ENCODE assay signal across 19 cellular contexts in the genomic region with DNA sequence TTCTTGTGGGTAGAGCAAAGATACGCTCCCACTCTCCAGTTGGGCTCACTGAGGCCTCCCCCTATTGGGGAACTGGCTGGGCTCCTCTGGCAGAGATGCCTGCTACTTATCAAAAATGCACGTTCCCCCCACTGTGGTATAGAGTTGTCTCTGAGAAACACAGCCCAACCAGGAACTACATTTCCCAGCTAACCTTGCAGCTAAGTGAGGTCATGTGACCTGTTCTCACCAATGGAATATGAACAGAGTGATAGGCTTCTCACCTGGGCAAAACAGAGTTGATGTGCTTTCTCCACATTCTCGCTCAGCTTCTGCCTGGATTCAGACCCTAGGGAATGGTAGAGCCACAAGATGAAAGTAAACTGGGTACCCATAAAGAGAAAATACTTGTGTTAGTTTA. TPM values are rescaled to one million over a fixed set of nuclear protein-coding genes. Genes with fewer than 3 reads are reported as not detected.
DNase-seq lines count a peak whose midpoint lies in the region; ATAC-seq, FAIRE-seq and TF ChIP-seq lines count a peak whose summit lies in the region.
"Had no signal": no experiment of that assay in that cellular context is flagged by ENCODE, and none has a peak within 500 bp of the region (broad histone marks: within the 10 kb centered on the region; RNA-seq: fewer than 3 reads in every experiment).

No MANE protein-coding gene starts in this region.

- no peaks in the 10 kb centered on the region for H3K4me1 ChIP-seq in OCI-LY7 (ENCODE audit: insufficient read depth, low read length, poor library complexity, severe bottlenecking)

- CTCF ChIA-PET in HEK293T (lab: Yijun Ruan, JAX) (no interaction called here), OCI-LY7 (lab: Charles Lee; ENCODE audit: unreplicated experiment) (no interaction called here)

- intact Hi-C loops in OCI-LY7 (cut with micrococcal nuclease; ENCODE audit: unreplicated experiment): no loop called here

- H3K36me3 ChIP-seq in OCI-LY7 (ENCODE audit: insufficient read depth, low read length): no peaks in the 10 kb centered on the region

- H3K9me3 ChIP-seq in OCI-LY7 (ENCODE audit: low read length): no peaks in the 10 kb centered on the region

- POLR2A ChIA-PET in HEK293T (lab: Yijun Ruan, JAX) (no interaction called here), OCI-LY7 (lab: Charles Lee) (no interaction called here)

- no peak for ATAC-seq in GM19397 (IDR thresholded peaks at IDR 0.05; ENCODE audit: unreplicated experiment)
- ATAC-seq: Right ventricle myocardium inferior had no signal

- peak; percentile 41 for FAIRE-seq in islet of Langerhans (lab: Jason Lieb, UNC)

- H3K9me2 ChIP-seq in OCI-LY7 (ENCODE audit: insufficient read depth, low read length): no peaks in the 10 kb centered on the region

- no peaks in the 10 kb centered on the region for H3K79me2 ChIP-seq in OCI-LY7 (ENCODE audit: insufficient read depth, low read depth, low read length)

- H2AFZ ChIP-seq in OCI-LY7 (ENCODE audit: low read length): peak overlapping the region; percentile 39; the same call in 1 of the 2 replicates

- H3K4me2 ChIP-seq in OCI-LY7 (ENCODE audit: low read length): no peak overlapping the region

- H3K4me3 ChIP-seq in OCI-LY7 (ENCODE audit: low read depth, low read length, poor library complexity, severe bottlenecking): no peak overlapping the region

- H4K20me1 ChIP-seq in OCI-LY7 (ENCODE audit: insufficient read depth, low read length): no peaks in the 10 kb centered on the region

- no peak for TF ChIP-seq CTCF in OCI-LY7 (conservative IDR thresholded peaks at IDR 0.05; ENCODE audit: low read length)

- H3K27ac ChIP-seq in OCI-LY7 (ENCODE audit: low read depth, low read length, poor library complexity, severe bottlenecking): no peak overlapping the region

- BruUV-seq in OCI-LY7 (replicated peaks; lab: Mats Ljungman, UMichigan): no TSS peak

- DNase-seq in NCI-H345 (lab: John Stamatoyannopoulos, UW) (peak; percentile 17), NCI-H345 treated with DMSO at 0.1 percent for 48 hours (lab: John Stamatoyannopoulos, UW; ENCODE audit: unreplicated experiment) (no peak), HEK293T (ENCODE audit: extremely low spot score) (peak; percentile 27), OCI-LY7 (ENCODE audit: low spot score) (peak; percentile 23), DMS79 (lab: John Stamatoyannopoulos, UW) (no peak)
- no peak for DNase-seq in activated CD4-positive, alpha-beta T cell treated with anti-CD3 and anti-CD28 coated beads, Interleukin-2, amount 50 U/mL, for 1 hour
- DNase-seq: activated B cell treated with CpG ODN at 0.5 μM for 24 hours; C1 segment of cervical spinal cord; DMS153; foreskin fibroblast; MV-4-11; NCI-H2107; NCI-H69; nephron progenitor cell; stimulated activated CD8-positive, alpha-beta memory T cell treated with anti-CD3 and anti-CD28 coated beads, Interleukin-4, amount 100 ng/mL, for 48 hours had no signal

TF ChIP-seq in HEK293T, 16 proteins besides CTCF, POLR2A, EP300 and RAD21:
- TF ChIP-seq, protein P1, sequence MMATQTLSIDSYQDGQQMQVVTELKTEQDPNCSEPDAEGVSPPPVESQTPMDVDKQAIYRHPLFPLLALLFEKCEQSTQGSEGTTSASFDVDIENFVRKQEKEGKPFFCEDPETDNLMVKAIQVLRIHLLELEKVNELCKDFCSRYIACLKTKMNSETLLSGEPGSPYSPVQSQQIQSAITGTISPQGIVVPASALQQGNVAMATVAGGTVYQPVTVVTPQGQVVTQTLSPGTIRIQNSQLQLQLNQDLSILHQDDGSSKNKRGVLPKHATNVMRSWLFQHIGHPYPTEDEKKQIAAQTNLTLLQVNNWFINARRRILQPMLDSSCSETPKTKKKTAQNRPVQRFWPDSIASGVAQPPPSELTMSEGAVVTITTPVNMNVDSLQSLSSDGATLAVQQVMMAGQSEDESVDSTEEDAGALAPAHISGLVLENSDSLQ (IDR thresholded peaks at IDR 0.05): no peak
- TF ChIP-seq ELF4 (IDR thresholded peaks at IDR 0.05) (no peak), BHLHE40 (IDR thresholded peaks at IDR 0.05; ENCODE audit: borderline replicate concordance) (no peak), SUZ12 (IDR thresholded peaks at IDR 0.05) (no peak), NFRKB (IDR thresholded peaks at IDR 0.05) (no peak), ZNF384 (IDR thresholded peaks at IDR 0.05) (no peak), TARDBP (IDR thresholded peaks at IDR 0.05) (no peak), FOXM1 (IDR thresholded peaks at IDR 0.05; ENCODE audit: borderline replicate concordance) (no peak), LEF1 (IDR thresholded peaks at IDR 0.05; ENCODE audit: borderline replicate concordance) (no peak)

RNA-seq across cellular contexts. Expression of gene PTPRT, which starts 49.1 kb away (rescaled TPM):
- not detected in 2 replicates for total RNA-seq in OCI-LY7 (2014; rRNA removed; shearing (Covaris generic))
- total RNA-seq in OCI-LY7 (2022): not detected in 2 replicates
- total RNA-seq: activated B cell treated with CpG ODN at 0.5 μM for 24 hours, pulmonary artery endothelial cell had no signal

Comparison
In these comparisons a context has a peak if more than half of its experiments do, and no peak if none do; other contexts are left out.
1. DNase-seq: peak in NCI-H345 (single experiment), HEK293T (single experiment) and OCI-LY7 (single experiment); none in NCI-H345 treated with DMSO at 0.1 percent for 48 hours (single experiment), DMS79 (single experiment) and activated CD4-positive, alpha-beta T cell treated with anti-CD3 and anti-CD28 coated beads, Interleukin-2, amount 50 U/mL, for 1 hour (single experiment).